In genomic region chr4:144008602-144009001, GRCh38 we compare ENCODE assay signal across 2 cellular contexts. TPM values are rescaled to one million over a fixed set of nuclear protein-coding genes. Genes with fewer than 3 reads are reported as not detected.
"Had no signal": no experiment of that assay in that cellular context is flagged by ENCODE, and none has a peak within 500 bp of the region (broad histone marks: within the 10 kb centered on the region; RNA-seq: fewer than 3 reads in every experiment).

No MANE protein-coding gene starts in this region.

RNA-seq across cellular contexts. Expression of gene GYPB, which starts 10.6 kb away (rescaled TPM):
- polyA plus RNA-seq: stomach, urinary bladder had no signal
